Comparison of ENCODE assay signal across 8 cellular contexts in genomic region chr11:65121865-65122696, GRCh38. TPM values are rescaled to one million over a fixed set of nuclear protein-coding genes. Genes with fewer than 3 reads are reported as not detected.
DNase-seq lines count a peak whose midpoint lies in the region; ATAC-seq and TF ChIP-seq lines count a peak whose summit lies in the region.

FAU (minus strand) TSS chr11:65122134; CDS start chr11:65121813, 321 bp downstream.
MRPL49 (plus strand) TSS chr11:65122321; CDS start chr11:65122347, 26 bp downstream.

- no peak within 1 kb of the TSS for H3K23ac ChIP-seq in trophoblast cell (ENCODE audit: low read length)

- H3K27ac Mint-ChIP-seq in activated naive CD8-positive, alpha-beta T cell treated with anti-CD3 and anti-CD28 coated beads, Interleukin-2, amount 50 U/mL, for 24 hours, result peak within 1 kb of the TSS; percentile 98

- H2AFZ ChIP-seq in trophoblast cell (ENCODE audit: insufficient read depth, low read length, poor library complexity), result peak within 1 kb of the TSS; percentile 56

- H3K14ac ChIP-seq in trophoblast cell (ENCODE audit: low read length), result peak within 1 kb of the TSS; percentile 84

- TF ChIP-seq POLR2A in transverse colon (IDR thresholded peaks at IDR 0.05), result peak; percentile 97

- no peaks in the 10 kb centered on the region for H3K9me3 Mint-ChIP-seq in activated naive CD8-positive, alpha-beta T cell treated with anti-CD3 and anti-CD28 coated beads, Interleukin-2, amount 50 U/mL, for 24 hours

- DNase-seq in GM12864 (ENCODE audit: low read depth) (peak; percentile 94), NCI-H1417 treated with DMSO at 0.1 percent for 48 hours (lab: John Stamatoyannopoulos, UW) (peak; percentile 96), SW480 (ENCODE audit: low spot score) (peak; percentile 98), Right ventricle myocardium superior (peak; percentile 99), trophoblast cell (peak; percentile 99), transverse colon (peak; percentile 100)
- DNase-seq in activated naive CD8-positive, alpha-beta T cell treated with anti-CD3 and anti-CD28 coated beads, Interleukin-2, amount 50 U/mL, for 24 hours, result peak; percentile 99

- H3K9me3 ChIP-seq in trophoblast cell (ENCODE audit: insufficient read depth, low read depth, low read length) (no peaks in the 10 kb centered on the region), transverse colon (no peaks in the 10 kb centered on the region)

- H3K4me1 ChIP-seq in trophoblast cell (ENCODE audit: control insufficient read depth in 1 of 2, insufficient read depth in 2 of 2, low read length in 2 of 2) (peaks cover 0 to 5% of the 10 kb centered on the region in 2 experiments), transverse colon (peaks cover 11 to 32% (median 19%) of the 10 kb centered on the region in 4 donors)

- peak within 1 kb of the TSS; percentile 65 for H2BK5ac ChIP-seq in trophoblast cell (ENCODE audit: low read depth, low read length, poor library complexity)

- in situ Hi-C loops in transverse colon (cut with MboI; ENCODE audit: low pct_ligation_motif_present in 1 of 4, low pct_unique_long_range_greater_than_20kb in 1 of 4, low sequenced_read_pairs in 3 of 4), result no loop called here

- peak within 1 kb of the TSS; percentile 53 for H2BK120ac ChIP-seq in trophoblast cell (ENCODE audit: insufficient read depth, low read length, poor library complexity)

- H3K79me2 ChIP-seq in trophoblast cell (ENCODE audit: control insufficient read depth, insufficient read depth, low read length, poor library complexity), result peaks cover 15% of the 10 kb centered on the region

- H4K91ac ChIP-seq in trophoblast cell (ENCODE audit: low read depth, low read length), result peak within 1 kb of the TSS; percentile 91

- H2AK5ac ChIP-seq in trophoblast cell (ENCODE audit: low read length), result peak within 1 kb of the TSS; percentile 85

- TF ChIP-seq CTCF in GM12864 (IDR thresholded peaks at IDR 0.05; ENCODE audit: low read depth, low read length, missing control alignments) (no peak), transverse colon (IDR thresholded peaks at IDR 0.05) (no peak)

- peak within 1 kb of the TSS; percentile 100 for H3K4me3 Mint-ChIP-seq in activated naive CD8-positive, alpha-beta T cell treated with anti-CD3 and anti-CD28 coated beads, Interleukin-2, amount 50 U/mL, for 24 hours

- H3K36me3 ChIP-seq in trophoblast cell (ENCODE audit: control insufficient read depth in 1 of 2, insufficient read depth in 2 of 2, low read length in 2 of 2), result peaks cover 46 to 56% of the 10 kb centered on the region in 2 experiments
- peaks cover 0 to 46% (median 13%) of the 10 kb centered on the region in 4 donors for H3K36me3 ChIP-seq in transverse colon

- H4K8ac ChIP-seq in trophoblast cell (ENCODE audit: low read depth, low read length), result peak within 1 kb of the TSS; percentile 78

- H3K9ac ChIP-seq in trophoblast cell (ENCODE audit: low read length), result peak within 1 kb of the TSS; percentile 90

- H3K36me3 Mint-ChIP-seq in activated naive CD8-positive, alpha-beta T cell treated with anti-CD3 and anti-CD28 coated beads, Interleukin-2, amount 50 U/mL, for 24 hours (ENCODE audit: low read depth), result peaks cover 63% of the 10 kb centered on the region

- ATAC-seq in HG02759 (IDR thresholded peaks at IDR 0.05; ENCODE audit: unreplicated experiment) (peak; percentile 72), Right ventricle myocardium superior (ENCODE audit: poor library complexity) (peak; percentile 90)
- ATAC-seq in activated naive CD8-positive, alpha-beta T cell treated with anti-CD3 and anti-CD28 coated beads, Interleukin-2, amount 50 U/mL, for 24 hours, result peak; percentile 88

- TF ChIP-seq EP300 in transverse colon (IDR thresholded peaks at IDR 0.05; ENCODE audit: low read depth), result no peak

- H3K27me3 ChIP-seq in trophoblast cell (ENCODE audit: insufficient read depth, low read length) (no peaks in the 10 kb centered on the region), transverse colon (no peaks in the 10 kb centered on the region)

- no peak within 1 kb of the TSS for H2BK12ac ChIP-seq in trophoblast cell (ENCODE audit: low read length)

- H4K12ac ChIP-seq in trophoblast cell (ENCODE audit: low read depth, low read length), result peak within 1 kb of the TSS; percentile 72

- no peaks in the 10 kb centered on the region for H3K27me3 Mint-ChIP-seq in activated naive CD8-positive, alpha-beta T cell treated with anti-CD3 and anti-CD28 coated beads, Interleukin-2, amount 50 U/mL, for 24 hours

- H3K79me1 ChIP-seq in trophoblast cell (ENCODE audit: low read length), result peaks cover 12% of the 10 kb centered on the region

- peak within 1 kb of the TSS; percentile 85 for H3K4ac ChIP-seq in trophoblast cell (ENCODE audit: low read depth, low read length)

- H3K4me3 ChIP-seq in GM12864 (ENCODE audit: low read depth, low read length), result peak within 1 kb of the TSS; percentile 85
- peak within 1 kb of the TSS; percentile 85 for H3K4me3 ChIP-seq in trophoblast cell (ENCODE audit: low read depth, low read length)
- H3K4me3 ChIP-seq in transverse colon, result peak within 1 kb of the TSS; percentile 54 to 94 (median 80)

- intact Hi-C loops in Right ventricle myocardium superior (cut with DNase I), result no loop called here
- intact Hi-C loops in transverse colon (cut with DNase I; ENCODE audit: low total_unique reads), result no loop called here

- peak within 1 kb of the TSS; percentile 71 for H3K18ac ChIP-seq in trophoblast cell (ENCODE audit: low read length)

- H3K4me1 Mint-ChIP-seq in activated naive CD8-positive, alpha-beta T cell treated with anti-CD3 and anti-CD28 coated beads, Interleukin-2, amount 50 U/mL, for 24 hours, result peaks cover 67% of the 10 kb centered on the region

- H3K27ac ChIP-seq in trophoblast cell (ENCODE audit: low read depth, low read length), result peak within 1 kb of the TSS; percentile 80
- H3K27ac ChIP-seq in transverse colon, result peak within 1 kb of the TSS; percentile 89 to 97 (median 96)

- peak within 1 kb of the TSS; percentile 74 for H3K4me2 ChIP-seq in trophoblast cell (ENCODE audit: low read length)

- no CpG with 5 or more reads among the region's 64 CpGs for whole genome bisulfite sequencing in trophoblast cell (ENCODE audit: extremely low coverage, insufficient coverage, insufficient read length)
- WGBS in transverse colon (ENCODE audit: low coverage in 1 of 2), 2 donors, result 0% methylated on average over 7 to 64 of the region's 64 CpGs

RNA-seq across cellular contexts. Expression of gene FAU, which starts in this region (rescaled TPM):
- 666 TPM for total RNA-seq in Right ventricle myocardium superior
- 1,352 and 1,391 TPM in 2 replicates for polyA plus RNA-seq in trophoblast cell (2013)
- total RNA-seq in transverse colon, result 100 to 1,000 TPM; 594 to 986 (median 662) TPM

RNA-seq across cellular contexts. Expression of gene MRPL49, which starts in this region (rescaled TPM):
- total RNA-seq in Right ventricle myocardium superior (33.5 TPM), transverse colon (100 to 1,000 TPM in 1 of 4 donors, 10 to 100 TPM in 3; 10.5 to 119 (median 60.9) TPM)
- 40.1 and 43.1 TPM in 2 replicates for polyA plus RNA-seq in trophoblast cell (2013)

Comparison
In these comparisons a context has a peak if more than half of its experiments do, and no peak if none do; other contexts are left out.
1. Peak in every context shown above with its lines: DNase-seq, ATAC-seq, H3K4me3 ChIP-seq and H3K27ac ChIP-seq.